In genomic region chr14:104752338-104752734, GRCh38 we compare ENCODE assay signal across 1 cellular context.
TF ChIP-seq lines count a peak whose summit lies in the region.

No MANE protein-coding gene starts in this region.

TF ChIP-seq in K562, 482 proteins besides CTCF, POLR2A, EP300 and RAD21 (continued from another document and continues in another):
- TF ChIP-seq RBFOX2 (IDR thresholded peaks at IDR 0.05; ENCODE audit: low read depth, low read length), result peak; percentile 70
- TF ChIP-seq FOXP4 (CRISPR knock-in tag; IDR thresholded peaks at IDR 0.05; ENCODE audit: borderline replicate concordance), result no peak
- no peak for TF ChIP-seq TRIM24 (IDR thresholded peaks at IDR 0.05)
- no peak for TF ChIP-seq HBP1 (CRISPR knock-in tag; IDR thresholded peaks at IDR 0.05)
- TF ChIP-seq SP1 (CRISPR knock-in tag; IDR thresholded peaks at IDR 0.05), result no peak
- no peak for TF ChIP-seq CBFA2T3 (IDR thresholded peaks at IDR 0.05)
- no peak for TF ChIP-seq ZNF551 (CRISPR knock-in tag; IDR thresholded peaks at IDR 0.05)
- TF ChIP-seq SUPT5H (IDR thresholded peaks at IDR 0.05), result peak; percentile 71
- no peak for TF ChIP-seq ZNF592 (IDR thresholded peaks at IDR 0.05)
- TF ChIP-seq POLR2B (IDR thresholded peaks at IDR 0.05; ENCODE audit: low read depth, partially characterized antibody), result peak; percentile 69
- no peak for TF ChIP-seq NBN (IDR thresholded peaks at IDR 0.05; ENCODE audit: low read depth)
- no peak for TF ChIP-seq ZNF79 (CRISPR knock-in tag; IDR thresholded peaks at IDR 0.05; ENCODE audit: low read depth)
- TF ChIP-seq ZNF444 (CRISPR knock-in tag; IDR thresholded peaks at IDR 0.05), result no peak
- TF ChIP-seq RBM14 (IDR thresholded peaks at IDR 0.05; ENCODE audit: borderline replicate concordance, insufficient read depth, low read depth, low read length), result no peak
- TF ChIP-seq PML (IDR thresholded peaks at IDR 0.05; ENCODE audit: low read length), result peak; percentile 36; the same call in 1 of the 2 replicates
- TF ChIP-seq, protein P1, sequence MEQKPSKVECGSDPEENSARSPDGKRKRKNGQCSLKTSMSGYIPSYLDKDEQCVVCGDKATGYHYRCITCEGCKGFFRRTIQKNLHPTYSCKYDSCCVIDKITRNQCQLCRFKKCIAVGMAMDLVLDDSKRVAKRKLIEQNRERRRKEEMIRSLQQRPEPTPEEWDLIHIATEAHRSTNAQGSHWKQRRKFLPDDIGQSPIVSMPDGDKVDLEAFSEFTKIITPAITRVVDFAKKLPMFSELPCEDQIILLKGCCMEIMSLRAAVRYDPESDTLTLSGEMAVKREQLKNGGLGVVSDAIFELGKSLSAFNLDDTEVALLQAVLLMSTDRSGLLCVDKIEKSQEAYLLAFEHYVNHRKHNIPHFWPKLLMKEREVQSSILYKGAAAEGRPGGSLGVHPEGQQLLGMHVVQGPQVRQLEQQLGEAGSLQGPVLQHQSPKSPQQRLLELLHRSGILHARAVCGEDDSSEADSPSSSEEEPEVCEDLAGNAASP (IDR thresholded peaks at IDR 0.05), result no peak
- TF ChIP-seq PURB (CRISPR knock-in tag; IDR thresholded peaks at IDR 0.05; ENCODE audit: low read depth), result no peak
- no peak for TF ChIP-seq RBM39 (optimal IDR thresholded peaks at IDR 0.05; ENCODE audit: low read depth, low read length)
- 0 out of 2 replicates have a peak, but pooled peaks have one; percentile 26 for TF ChIP-seq TAF7 (tag; IDR thresholded peaks at IDR 0.05)
- TF ChIP-seq SMAD4 (CRISPR knock-in tag; conservative IDR thresholded peaks at IDR 0.05), result 0 out of 2 replicates have a peak, but pooled peaks have one; percentile 43
- no peak for TF ChIP-seq MEIS2 (IDR thresholded peaks at IDR 0.05; ENCODE audit: partially characterized antibody)
- TF ChIP-seq NFIX (CRISPR knock-in tag; IDR thresholded peaks at IDR 0.05; ENCODE audit: low read depth), result no peak
- TF ChIP-seq FIP1L1 (IDR thresholded peaks at IDR 0.05; ENCODE audit: low read depth, low read length, poor library complexity, severe bottlenecking), result no peak
- TF ChIP-seq PRDM10 (IDR thresholded peaks at IDR 0.05; ENCODE audit: partially characterized antibody), result no peak
- TF ChIP-seq ESRRA (IDR thresholded peaks at IDR 0.05; ENCODE audit: borderline replicate concordance, low read depth), result no peak
- TF ChIP-seq POLR2AphosphoS2 (IDR thresholded peaks at IDR 0.05; ENCODE audit: low read length), result no peak
- TF ChIP-seq PHTF2 (CRISPR knock-in tag; IDR thresholded peaks at IDR 0.05), result no peak
- TF ChIP-seq THRB (CRISPR knock-in tag; conservative IDR thresholded peaks at IDR 0.05), result no peak
- TF ChIP-seq KDM1A (IDR thresholded peaks at IDR 0.05), result no peak
- peak; percentile 43 for TF ChIP-seq BRD9 (IDR thresholded peaks at IDR 0.05; ENCODE audit: low read depth, partially characterized antibody)
- no peak for TF ChIP-seq ZNF407 (IDR thresholded peaks at IDR 0.05; ENCODE audit: low read depth)
- TF ChIP-seq ZFPM2 (CRISPR knock-in tag; IDR thresholded peaks at IDR 0.05), result no peak
- TF ChIP-seq PHF8 (IDR thresholded peaks at IDR 0.05; ENCODE audit: borderline replicate concordance, low read length), result peak; percentile 69; the same call in 1 of the 2 replicates
- TF ChIP-seq, protein P2, sequence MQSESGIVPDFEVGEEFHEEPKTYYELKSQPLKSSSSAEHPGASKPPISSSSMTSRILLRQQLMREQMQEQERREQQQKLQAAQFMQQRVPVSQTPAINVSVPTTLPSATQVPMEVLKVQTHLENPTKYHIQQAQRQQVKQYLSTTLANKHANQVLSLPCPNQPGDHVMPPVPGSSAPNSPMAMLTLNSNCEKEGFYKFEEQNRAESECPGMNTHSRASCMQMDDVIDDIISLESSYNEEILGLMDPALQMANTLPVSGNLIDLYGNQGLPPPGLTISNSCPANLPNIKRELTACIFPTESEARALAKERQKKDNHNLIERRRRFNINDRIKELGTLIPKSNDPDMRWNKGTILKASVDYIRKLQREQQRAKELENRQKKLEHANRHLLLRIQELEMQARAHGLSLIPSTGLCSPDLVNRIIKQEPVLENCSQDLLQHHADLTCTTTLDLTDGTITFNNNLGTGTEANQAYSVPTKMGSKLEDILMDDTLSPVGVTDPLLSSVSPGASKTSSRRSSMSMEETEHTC (IDR thresholded peaks at IDR 0.05), result no peak
- 0 out of 2 replicates have a peak, but pooled peaks have one; percentile 13 for TF ChIP-seq BCOR (IDR thresholded peaks at IDR 0.05)
- TF ChIP-seq ZNF263 (CRISPR knock-in tag; IDR thresholded peaks at IDR 0.05; ENCODE audit: borderline replicate concordance), result no peak
